ENCODE assay signal across 8 cellular contexts in the genomic region with DNA sequence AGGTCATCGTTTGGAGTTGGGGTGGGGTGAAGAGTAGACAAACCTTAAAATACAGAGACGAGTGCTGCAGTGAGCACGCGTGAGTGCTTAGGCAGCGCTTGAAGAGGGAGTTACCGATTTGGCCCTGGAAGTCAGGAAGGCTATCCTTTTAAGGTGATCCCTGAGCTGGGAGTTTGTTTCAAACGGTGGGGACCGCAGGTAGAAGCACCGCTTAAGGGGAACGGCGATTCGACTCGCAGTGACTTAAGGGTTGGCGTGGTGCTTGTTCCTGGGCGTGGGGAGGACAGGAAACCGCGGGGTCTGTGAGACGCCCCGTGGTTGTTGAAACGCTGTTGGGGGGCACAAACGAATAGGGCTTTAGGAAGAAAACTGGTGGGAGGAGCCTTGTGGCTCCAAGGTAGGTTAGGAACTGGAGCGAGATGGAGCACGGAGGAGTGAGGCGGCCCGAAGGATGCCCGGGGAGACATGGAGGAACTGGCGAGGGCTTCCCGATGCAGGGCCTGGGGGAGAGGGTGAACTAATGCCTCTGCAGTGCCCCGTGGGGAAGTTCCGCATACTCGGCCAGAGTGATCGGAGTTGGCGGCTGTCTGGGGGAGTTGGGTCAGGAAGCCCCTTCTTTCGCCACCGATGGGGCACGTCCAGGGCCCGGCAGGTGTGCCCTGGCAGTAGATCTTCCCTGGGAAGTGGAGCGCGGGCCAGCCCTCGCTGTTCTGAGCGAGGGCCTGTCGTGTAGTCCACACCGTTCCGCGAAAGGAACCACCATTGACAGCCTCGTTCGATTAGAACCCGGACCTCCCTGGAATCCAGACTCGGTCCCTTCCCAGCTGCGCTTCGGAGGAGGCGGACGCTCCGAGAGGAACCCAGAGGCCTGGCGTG. TPM values are rescaled to one million over a fixed set of nuclear protein-coding genes. Genes with fewer than 3 reads are reported as not detected.
DNase-seq lines count a peak whose midpoint lies in the region; ATAC-seq and TF ChIP-seq lines count a peak whose summit lies in the region.

No MANE protein-coding gene starts in this region.

- peak overlapping the region; percentile 85 for H3K27ac ChIP-seq in epithelial cell of prostate
- peak overlapping the region; percentile 69 for H3K27ac ChIP-seq in urinary bladder (ENCODE audit: low read depth)

- H3K4me3 ChIP-seq in urinary bladder (ENCODE audit: low read depth, low read length) = peak overlapping the region; percentile 100

- peaks cover 32% of the 10 kb centered on the region for H3K4me1 Mint-ChIP-seq in CD14-positive monocyte
- H3K4me1 Mint-ChIP-seq in activated CD4-positive, alpha-beta T cell treated with anti-CD3 and anti-CD28 coated beads, Interleukin-2, amount 10 ng/mL, durations not matched to agents 7 days and 5 days = peaks cover 33% of the 10 kb centered on the region
- peaks cover 30 to 35% (median 33%) of the 10 kb centered on the region in 3 donors for H3K4me1 Mint-ChIP-seq in naive B cell

- H3K36me3 ChIP-seq in urinary bladder (ENCODE audit: insufficient read depth) = no peaks in the 10 kb centered on the region

- no peak for TF ChIP-seq CTCF in CD14-positive monocyte (IDR thresholded peaks at IDR 0.05)

- H3K27me3 Mint-ChIP-seq in CD14-positive monocyte (ENCODE audit: low read depth in 3 of 3) (peaks cover 17 to 24% (median 18%) of the 10 kb centered on the region in 3 donors), naive B cell (no peaks in the 10 kb centered on the region)
- peaks cover 32% of the 10 kb centered on the region for H3K27me3 Mint-ChIP-seq in activated CD4-positive, alpha-beta T cell treated with anti-CD3 and anti-CD28 coated beads, Interleukin-2, amount 10 ng/mL, durations not matched to agents 7 days and 5 days

- H3K36me3 Mint-ChIP-seq in CD14-positive monocyte (peaks cover 1 to 3% of the 10 kb centered on the region in 2 donors), naive B cell (no peaks in the 10 kb centered on the region)
- peaks cover 20% of the 10 kb centered on the region for H3K36me3 Mint-ChIP-seq in activated CD4-positive, alpha-beta T cell treated with anti-CD3 and anti-CD28 coated beads, Interleukin-2, amount 10 ng/mL, durations not matched to agents 7 days and 5 days (ENCODE audit: low read depth)

- peak overlapping the region; percentile 92 for H3K4me3 Mint-ChIP-seq in CD14-positive monocyte
- H3K4me3 Mint-ChIP-seq in activated CD4-positive, alpha-beta T cell treated with anti-CD3 and anti-CD28 coated beads, Interleukin-2, amount 10 ng/mL, durations not matched to agents 7 days and 5 days = peak overlapping the region; percentile 78
- peak overlapping the region; percentile 86 to 95 (median 94) for H3K4me3 Mint-ChIP-seq in naive B cell

- H3K27ac Mint-ChIP-seq in CD14-positive monocyte (peak overlapping the region; percentile 45 to 89 (median 84)), naive B cell (peak overlapping the region; percentile 54 to 94 (median 84))
- H3K27ac Mint-ChIP-seq in activated CD4-positive, alpha-beta T cell treated with anti-CD3 and anti-CD28 coated beads, Interleukin-2, amount 10 ng/mL, durations not matched to agents 7 days and 5 days = peak overlapping the region; percentile 67

- peaks cover 5 to 17% (median 8%) of the 10 kb centered on the region in 7 donors for H3K9me3 Mint-ChIP-seq in CD14-positive monocyte
- H3K9me3 Mint-ChIP-seq in activated CD4-positive, alpha-beta T cell treated with anti-CD3 and anti-CD28 coated beads, Interleukin-2, amount 10 ng/mL, durations not matched to agents 7 days and 5 days = peaks cover 23% of the 10 kb centered on the region
- peaks cover 0 to 5% (median 0%) of the 10 kb centered on the region in 7 donors for H3K9me3 Mint-ChIP-seq in naive B cell

- WGBS in urinary bladder = 3% methylated on average over 55 of the region's 55 CpGs

- intact Hi-C loops in CD14-positive monocyte (cut with micrococcal nuclease) = loop anchor here (5.0 to 10.0 kb wide), 7 partner anchors 90 to 1230 kb away; a partner anchor contains a TSS

- ATAC-seq in HG03159 (IDR thresholded peaks at IDR 0.05; ENCODE audit: unreplicated experiment) (peak; percentile 1), naive B cell (ENCODE audit: low read depth in 2 of 2) (peak; percentile 2 to 4), GM18517 (IDR thresholded peaks at IDR 0.05; ENCODE audit: unreplicated experiment) (no peak)

- CTCF ChIA-PET in activated CD4-positive, alpha-beta T cell treated with anti-CD3 and anti-CD28 coated beads, Interleukin-2, amount 10 ng/mL, durations not matched to agents 7 days and 5 days (lab: Charles Lee) = interaction anchor here (0.6 kb wide), 1 partner anchor 169 kb away, joined by 4 read pairs; no protein-coding TSS in a partner anchor

- DNase-seq in CD14-positive monocyte (ENCODE audit: low spot score) = peak; percentile 62
- peak; percentile 11 for DNase-seq in activated CD4-positive, alpha-beta T cell treated with anti-CD3 and anti-CD28 coated beads, Interleukin-2, amount 10 ng/mL, durations not matched to agents 7 days and 5 days
- DNase-seq in epithelial cell of prostate (ENCODE audit: low read depth, low spot score) = no peak
- no peak for DNase-seq in naive B cell
- no peak for DNase-seq in A172 (ENCODE audit: low spot score)

- POLR2A ChIA-PET in activated CD4-positive, alpha-beta T cell treated with anti-CD3 and anti-CD28 coated beads, Interleukin-2, amount 10 ng/mL, durations not matched to agents 7 days and 5 days (lab: Charles Lee) = no interaction called here

- no peaks in the 10 kb centered on the region for H3K4me1 ChIP-seq in urinary bladder (ENCODE audit: insufficient read depth)

RNA-seq across cellular contexts. Expression of a gene that starts 1.3 kb away (rescaled TPM):
- polyA plus RNA-seq in CD14-positive monocyte (1 to 10 TPM; 2.9 to 4.2 TPM), naive B cell (ENCODE audit: low read depth in 6 of 6) (1 to 10 TPM; 5.5 to 9.8 (median 7.8) TPM), urinary bladder (21.4 TPM)
- 10 to 100 TPM; 25.0 to 33.6 TPM for total RNA-seq in activated CD4-positive, alpha-beta T cell treated with anti-CD3 and anti-CD28 coated beads, Interleukin-2, amount 10 ng/mL, durations not matched to agents 7 days and 5 days
- 38.2 TPM for total RNA-seq in urinary bladder
- 28.9 and 32.0 TPM in 2 replicates for total RNA-seq in A172 (2014; rRNA removed; shearing (Covaris generic))

Comparison
In these comparisons a context has a peak if more than half of its experiments do, and no peak if none do; other contexts are left out.
1. DNase-seq: peak in CD14-positive monocyte (single experiment) and activated CD4-positive, alpha-beta T cell treated with anti-CD3 and anti-CD28 coated beads, Interleukin-2, amount 10 ng/mL, durations not matched to agents 7 days and 5 days (single experiment); none in epithelial cell of prostate (single experiment), naive B cell (single experiment) and A172 (single experiment).
2. Peak in every context shown above with its lines, with median percentiles within 50 percentile points of each other: H3K27ac Mint-ChIP-seq and H3K4me3 Mint-ChIP-seq.